In genomic region chr16:35463358-35463757, GRCh38 we compare ENCODE assay signal across 26 cellular contexts.
"Had no signal": no experiment of that assay in that cellular context is flagged by ENCODE, and none has a peak within 500 bp of the region (broad histone marks: within the 10 kb centered on the region; RNA-seq: fewer than 3 reads in every experiment).

No MANE protein-coding gene starts in this region.

- H3K4me2 ChIP-seq: neural progenitor cell had no signal

- H3K36me3 ChIP-seq: neural progenitor cell, ovary, right lobe of liver, sigmoid colon, suprapubic skin, tibial artery, transverse colon, upper lobe of right lung, uterus had no signal

- H3K27me3 ChIP-seq: neural progenitor cell, ovary, right lobe of liver, sigmoid colon, suprapubic skin, testis, tibial artery, transverse colon, upper lobe of right lung, uterus had no signal

- ATAC-seq: natural killer cell; psoas muscle; right cardiac atrium; right lobe of liver; stimulated activated memory B cell treated with anti-CD40 and anti-IgM and Interleukin-4, amounts not matched to agents 10 μg/mL and 1 μg/mL and 100 μg/mL, for 72 hours; stimulated activated naive CD8-positive, alpha-beta T cell treated with anti-CD3 and anti-CD28 coated beads, Interleukin-15, amount 100 ng/mL, for 72 hours; stimulated activated naive CD8-positive, alpha-beta T cell treated with anti-CD3 and anti-CD28 coated beads, Interleukin-15, Interleukin-2, amounts not matched to agents 100 U/mL and 50 U/mL, for 24 hours; upper lobe of right lung had no signal

- H2AFZ ChIP-seq: neural progenitor cell, parathyroid adenoma had no signal

- H3K4me1 ChIP-seq: neural progenitor cell, parathyroid adenoma, psoas muscle, right lobe of liver, sigmoid colon, suprapubic skin, testis, tibial artery, transverse colon, upper lobe of right lung, uterus had no signal

- H3K9ac ChIP-seq: neural progenitor cell, parathyroid adenoma had no signal

- H3K27ac ChIP-seq: neural progenitor cell, ovary, parathyroid adenoma, psoas muscle, right lobe of liver, sigmoid colon, suprapubic skin, testis, tibial artery, transverse colon, upper lobe of right lung, uterus had no signal

- H3K9me3 ChIP-seq: ovary, psoas muscle, right lobe of liver, testis, tibial artery, upper lobe of right lung, uterus had no signal

- H3K79me2 ChIP-seq: parathyroid adenoma had no signal

- H3K4me3 ChIP-seq: neural progenitor cell, ovary, psoas muscle, right lobe of liver, sigmoid colon, suprapubic skin, testis, tibial artery, transverse colon, upper lobe of right lung, uterus had no signal

- DNase-seq: natural killer cell; occipital lobe; ovary; posterior cingulate gyrus; psoas muscle; right cardiac atrium; right lobe of liver; sigmoid colon; small intestine; stimulated activated CD4-positive, alpha-beta T cell treated with anti-CD3 and anti-CD28 coated beads, Interleukin-15, amount 100 ng/mL, for 24 hours; stimulated activated CD4-positive, alpha-beta T cell treated with anti-CD3 and anti-CD28 coated beads, Interleukin-4, amount 100 ng/mL, for 1 hour; stimulated activated CD4-positive, alpha-beta T cell treated with anti-CD3 and anti-CD28 coated beads, Interleukin-4, amount 100 ng/mL, for 4 hours; stimulated activated CD8-positive, alpha-beta memory T cell treated with anti-CD3 and anti-CD28 coated beads, Interleukin-4, amount 100 ng/mL, for 48 hours; stimulated activated naive CD4-positive, alpha-beta T cell; stimulated activated naive CD8-positive, alpha-beta T cell treated with anti-CD3 and anti-CD28 coated beads, Interleukin-15, amount 100 ng/mL, for 72 hours; stimulated activated naive CD8-positive, alpha-beta T cell treated with anti-CD3 and anti-CD28 coated beads, Interleukin-15, Interleukin-2, amounts not matched to agents 100 U/mL and 50 U/mL, for 24 hours; substantia nigra; testis; tibial artery; transverse colon; upper lobe of right lung; uterus had no signal
